Comparison of ENCODE assay signal across 8 cellular contexts in genomic region chr7:123749537-123749857, GRCh38. TPM values are rescaled to one million over a fixed set of nuclear protein-coding genes. Genes with fewer than 3 reads are reported as not detected.
DNase-seq lines count a peak whose midpoint lies in the region; ATAC-seq and TF ChIP-seq lines count a peak whose summit lies in the region.

No MANE protein-coding gene starts in this region.

- H3K27me3 ChIP-seq in BJ (ENCODE audit: control insufficient read depth, insufficient read depth, low read length) (no peaks in the 10 kb centered on the region), OCI-LY3 (ENCODE audit: low read depth, low read length) (no peaks in the 10 kb centered on the region)

- peak overlapping the region; percentile 92 for H3K9ac ChIP-seq in OCI-LY3 (ENCODE audit: low read length)

- H3K4me1 ChIP-seq in OCI-LY3 (ENCODE audit: low read length) = peaks cover 31% of the 10 kb centered on the region

- H3K9me3 ChIP-seq in OCI-LY3 (ENCODE audit: insufficient read depth, low read length) = no peaks in the 10 kb centered on the region

- H3K79me2 ChIP-seq in OCI-LY3 (ENCODE audit: low read length) = peaks cover 49% of the 10 kb centered on the region

- no peak for DNase-seq in BJ (ENCODE audit: low read depth)
- peak; percentile 75 for DNase-seq in kidney tubule cell (ENCODE audit: low spot score)
- DNase-seq in central memory CD4-positive, alpha-beta T cell = no peak

- H3K27me3 Mint-ChIP-seq in brain = peaks cover 11% of the 10 kb centered on the region
- no peaks in the 10 kb centered on the region for H3K27me3 Mint-ChIP-seq in stimulated activated naive CD8-positive, alpha-beta T cell treated with anti-CD3 and anti-CD28 coated beads, Interleukin-15, Interleukin-2, amounts not matched to agents 100 ng/mL and 50 ng/mL, for 24 hours

- no peaks in the 10 kb centered on the region for H3K9me3 Mint-ChIP-seq in brain
- H3K9me3 Mint-ChIP-seq in stimulated activated naive CD8-positive, alpha-beta T cell treated with anti-CD3 and anti-CD28 coated beads, Interleukin-15, Interleukin-2, amounts not matched to agents 100 ng/mL and 50 ng/mL, for 24 hours = no peaks in the 10 kb centered on the region

- H3K4me1 Mint-ChIP-seq in brain = peaks cover 65% of the 10 kb centered on the region
- peaks cover 58% of the 10 kb centered on the region for H3K4me1 Mint-ChIP-seq in stimulated activated naive CD8-positive, alpha-beta T cell treated with anti-CD3 and anti-CD28 coated beads, Interleukin-15, Interleukin-2, amounts not matched to agents 100 ng/mL and 50 ng/mL, for 24 hours (ENCODE audit: low read depth)

- CTCF ChIA-PET in BJ (lab: Yijun Ruan, JAX) = interaction anchor here (0.7 to 1.8 kb wide), 4 partner anchors 9 to 33 kb away, joined by 3 to 4 read pairs (median 3); no protein-coding TSS in a partner anchor

- POLR2A ChIA-PET in BJ (lab: Charles Lee) = interaction anchor here (0.6 to 0.8 kb wide), 2 partner anchors 26 to 75 kb away, joined by 4 read pairs; no protein-coding TSS in a partner anchor

- H2AFZ ChIP-seq in OCI-LY3 (ENCODE audit: low read depth, low read length) = peak overlapping the region; percentile 85

- H3K36me3 ChIP-seq in BJ (ENCODE audit: control insufficient read depth, insufficient read depth, low read length) = no peaks in the 10 kb centered on the region
- H3K36me3 ChIP-seq in OCI-LY3 (replicated peaks; ENCODE audit: low read depth, low read length) = no peaks in the 10 kb centered on the region

- H3K4me3 Mint-ChIP-seq in brain = peak overlapping the region; percentile 96 to 98 (median 97)
- peak overlapping the region; percentile 97 for H3K4me3 Mint-ChIP-seq in stimulated activated naive CD8-positive, alpha-beta T cell treated with anti-CD3 and anti-CD28 coated beads, Interleukin-15, Interleukin-2, amounts not matched to agents 100 ng/mL and 50 ng/mL, for 24 hours

- peak overlapping the region; percentile 75 for H3K27ac ChIP-seq in OCI-LY3 (ENCODE audit: low read length)

- H3K4me3 ChIP-seq in BJ (ENCODE audit: low read depth, low read length) = peak overlapping the region; percentile 91
- peak overlapping the region; percentile 97 for H3K4me3 ChIP-seq in OCI-LY3 (ENCODE audit: low read length)

- peak overlapping the region; percentile 57 for H3K4me2 ChIP-seq in OCI-LY3 (ENCODE audit: low read length)

- TF ChIP-seq CTCF in BJ (IDR thresholded peaks at IDR 0.05; ENCODE audit: insufficient read depth, low read depth, low read length) (peak; percentile 27; the same call in 1 of the 2 replicates), OCI-LY3 (IDR thresholded peaks at IDR 0.05; ENCODE audit: low read depth, low read length) (peak; percentile 11; the same call in 1 of the 2 replicates), brain (conservative IDR thresholded peaks at IDR 0.05) (peak in 1 of 2 experiments; percentile 17)

- ATAC-seq in GM18861 (IDR thresholded peaks at IDR 0.05; ENCODE audit: unreplicated experiment) (peak; percentile 8), HG03060 (IDR thresholded peaks at IDR 0.05; ENCODE audit: low read depth, unreplicated experiment) (peak; percentile 4)

- H4K20me1 ChIP-seq in OCI-LY3 (ENCODE audit: insufficient read depth, low read length) = peaks cover 30% of the 10 kb centered on the region

- peak overlapping the region; percentile 98 to 100 (median 99) for H3K27ac Mint-ChIP-seq in brain
- H3K27ac Mint-ChIP-seq in stimulated activated naive CD8-positive, alpha-beta T cell treated with anti-CD3 and anti-CD28 coated beads, Interleukin-15, Interleukin-2, amounts not matched to agents 100 ng/mL and 50 ng/mL, for 24 hours = peak overlapping the region; percentile 92

- no peaks in the 10 kb centered on the region for H3K36me3 Mint-ChIP-seq in brain
- H3K36me3 Mint-ChIP-seq in stimulated activated naive CD8-positive, alpha-beta T cell treated with anti-CD3 and anti-CD28 coated beads, Interleukin-15, Interleukin-2, amounts not matched to agents 100 ng/mL and 50 ng/mL, for 24 hours (ENCODE audit: low read depth) = peaks cover 8% of the 10 kb centered on the region

RNA-seq across cellular contexts. Expression of gene WASL, which starts 0.7 kb away (rescaled TPM):
- polyA plus RNA-seq in BJ (2011; rRNA removed) (4.0 and 6.6 TPM in 2 replicates), brain (ENCODE audit: insufficient read depth, low read depth, low replicate concordance) (23.5 TPM)
- 4.4 and 5.9 TPM in 2 replicates for polyA minus RNA-seq in BJ (2011; rRNA and poly(A)+ RNA removed)
